8 cellular contexts compared by ENCODE assay signal in genomic region chr19:507286-508203, GRCh38. TPM values are rescaled to one million over a fixed set of nuclear protein-coding genes. Genes with fewer than 3 reads are reported as not detected.
DNase-seq lines count a peak whose midpoint lies in the region; ATAC-seq and TF ChIP-seq lines count a peak whose summit lies in the region.

Gene TPGS1, plus strand, starts transcription at chr19:507497. Its CDS starts 10 bp downstream, at chr19:507507.

- no peaks in the 10 kb centered on the region for H3K9me3 ChIP-seq in HEK293 (ENCODE audit: control insufficient read depth, insufficient read depth, low read depth, low read length)
- no peaks in the 10 kb centered on the region for H3K9me3 ChIP-seq in uterus

- ATAC-seq in left ventricle myocardium superior = peak; percentile 91

- H3K4me1 ChIP-seq in HEK293 (ENCODE audit: control insufficient read depth, insufficient read depth, low read length) (peaks cover 7% of the 10 kb centered on the region; the same call in 1 of the 2 replicates), uterus (peaks cover 0 to 7% of the 10 kb centered on the region in 2 donors)

- H3K36me3 ChIP-seq in HEK293 (ENCODE audit: control insufficient read depth in 2 of 2, insufficient read depth in 1 of 2, low read length in 2 of 2) (peaks cover 0 to 5% of the 10 kb centered on the region in 2 experiments; a peak in 1 of 3 replicates), uterus (no peaks in the 10 kb centered on the region)

- CTCF ChIA-PET in HEK293 (lab: Yijun Ruan, JAX) = interaction anchor here (0.9 to 1.8 kb wide), 15 partner anchors 8 to 358 kb away, joined by 3 to 16 read pairs (median 4); partner anchors contain the start of genes MADCAM1 and SHC2

- H3K27ac ChIP-seq in HEK293 (ENCODE audit: extremely low read depth, low read depth, low read length) (peak within 1 kb of the TSS; percentile 93), uterus (peak within 1 kb of the TSS; percentile 91 to 93)

- POLR2A ChIA-PET in HEK293 (lab: Yijun Ruan, JAX) = interaction anchor here (0.6 to 1.8 kb wide), 7 partner anchors 12 to 47 kb away, joined by 3 to 33 read pairs (median 7); partner anchors contain the start of genes CDC34 and SHC2

- H3K27me3 ChIP-seq in uterus = no peaks in the 10 kb centered on the region

- TF ChIP-seq CTCF in GM12864 (IDR thresholded peaks at IDR 0.05; ENCODE audit: low read depth, low read length, missing control alignments) (no peak), HEK293 (tag by site-specific recombination; IDR thresholded peaks at IDR 0.05) (peak; percentile 26; the same call in 1 of the 2 replicates), uterus (IDR thresholded peaks at IDR 0.05) (peak in 1 of 4 experiments; percentile 36)

- TF ChIP-seq POLR2A in uterus (IDR thresholded peaks at IDR 0.05) = no peak

- peak within 1 kb of the TSS; percentile 85 for H3K4me3 ChIP-seq in GM12864 (ENCODE audit: low read depth, low read length)
- H3K4me3 ChIP-seq in HEK293 (ENCODE audit: low read depth, low read length) = peak within 1 kb of the TSS; percentile 72
- peak within 1 kb of the TSS; percentile 82 to 99 for H3K4me3 ChIP-seq in uterus

- intact Hi-C loops in T-helper 1 cell treated with Interleukin-12 subunit alpha and Interleukin-12 subunit beta and Interleukin-4 antibody, amounts not matched to agents 30 ng/mL and 1 ng/mL, for 36 hours (cut with micrococcal nuclease) = loop anchor here (1.0 to 2.0 kb wide), 4 partner anchors 24 to 290 kb away; partner anchors contain the start of genes BSG, CDC34 and PTBP1
- intact Hi-C loops in left ventricle myocardium superior (cut with micrococcal nuclease) (no loop called here), uterus (cut with DNase I; ENCODE audit: low total_unique reads) (no loop called here)

- DNase-seq in GM12864 (ENCODE audit: low read depth) (no peak), MV-4-11 (lab: John Stamatoyannopoulos, UW) (peak; percentile 72), amniotic stem cell (lab: John Stamatoyannopoulos, UW) (peak; percentile 56), left ventricle myocardium superior (peak; percentile 94), pulmonary artery endothelial cell (ENCODE audit: low read depth, low spot score) (peak; percentile 99), uterus (peak; percentile 60 to 71)

TF ChIP-seq in HEK293, 187 proteins besides CTCF, POLR2A, EP300 and RAD21 (continues in another document):
- no peak for TF ChIP-seq WT1 (tag by site-specific recombination; IDR thresholded peaks at IDR 0.05)
- TF ChIP-seq ZBTB7A (tag by site-specific recombination; IDR thresholded peaks at IDR 0.05; ENCODE audit: low read depth) = no peak
- peak; percentile 68; the same call in 1 of the 2 replicates for TF ChIP-seq IKZF3 (tag by site-specific recombination; IDR thresholded peaks at IDR 0.05)
- no peak for TF ChIP-seq ZNF747 (tag by site-specific recombination; IDR thresholded peaks at IDR 0.05)
- peak; percentile 77; the same call in 1 of the 2 replicates for TF ChIP-seq ZNF704 (tag by site-specific recombination; IDR thresholded peaks at IDR 0.05)
- no peak for TF ChIP-seq GLIS1 (tag by site-specific recombination; IDR thresholded peaks at IDR 0.05)
- TF ChIP-seq ZNF423 (tag by site-specific recombination; IDR thresholded peaks at IDR 0.05) = no peak
- TF ChIP-seq ZBTB11 (tag by site-specific recombination; conservative IDR thresholded peaks at IDR 0.05; ENCODE audit: low read depth) = peak; percentile 92
- no peak for TF ChIP-seq PRDM4 (tag by site-specific recombination; IDR thresholded peaks at IDR 0.05)
- no peak for TF ChIP-seq GFI1B (tag by site-specific recombination; IDR thresholded peaks at IDR 0.05)
- peak; percentile 80 for TF ChIP-seq ZXDB (tag by site-specific recombination; IDR thresholded peaks at IDR 0.05)
- no peak for TF ChIP-seq ZNF623 (tag by site-specific recombination; IDR thresholded peaks at IDR 0.05)
- TF ChIP-seq ZBTB44 (tag by site-specific recombination; IDR thresholded peaks at IDR 0.05) = no peak
- no peak for TF ChIP-seq SETDB1 (IDR thresholded peaks at IDR 0.05; ENCODE audit: insufficient read length, low read length)
- peak; percentile 98 for TF ChIP-seq YY2 (tag by site-specific recombination; IDR thresholded peaks at IDR 0.05)
- no peak for TF ChIP-seq ZNF555 (tag by site-specific recombination; conservative IDR thresholded peaks at IDR 0.05)
- TF ChIP-seq ZNF501 (tag by site-specific recombination; IDR thresholded peaks at IDR 0.05) = no peak
- peak; percentile 73 for TF ChIP-seq SP3 (tag by site-specific recombination; IDR thresholded peaks at IDR 0.05)
- TF ChIP-seq ZNF114 (tag by site-specific recombination; IDR thresholded peaks at IDR 0.05) = no peak
- no peak for TF ChIP-seq ZNF658 (tag by site-specific recombination; IDR thresholded peaks at IDR 0.05)

RNA-seq across cellular contexts. Expression of gene TPGS1, which starts in this region (rescaled TPM):
- total RNA-seq in T-helper 1 cell treated with Interleukin-12 subunit alpha and Interleukin-12 subunit beta and Interleukin-4 antibody, amounts not matched to agents 30 ng/mL and 1 ng/mL, for 36 hours = 22.0 and 23.6 TPM in 2 replicates
- total RNA-seq in left ventricle myocardium superior = 10.5 TPM
- 24.2 and 39.6 TPM in 2 replicates for total RNA-seq in pulmonary artery endothelial cell
- 10 to 100 TPM; 12.6 to 37.5 (median 29.9) TPM for total RNA-seq in uterus
